Comparison of ENCODE assay signal across 1 cellular context in genomic region chr2:181273986-181274385, GRCh38.
TF ChIP-seq lines count a peak whose summit lies in the region.

No MANE protein-coding gene starts in this region.

TF ChIP-seq in SK-N-SH, 30 proteins besides CTCF, POLR2A, EP300 and RAD21 (continued from another document):
- no peak for TF ChIP-seq ZBTB33 (IDR thresholded peaks at IDR 0.05; ENCODE audit: borderline replicate concordance, low read depth)
